In the genomic region with DNA sequence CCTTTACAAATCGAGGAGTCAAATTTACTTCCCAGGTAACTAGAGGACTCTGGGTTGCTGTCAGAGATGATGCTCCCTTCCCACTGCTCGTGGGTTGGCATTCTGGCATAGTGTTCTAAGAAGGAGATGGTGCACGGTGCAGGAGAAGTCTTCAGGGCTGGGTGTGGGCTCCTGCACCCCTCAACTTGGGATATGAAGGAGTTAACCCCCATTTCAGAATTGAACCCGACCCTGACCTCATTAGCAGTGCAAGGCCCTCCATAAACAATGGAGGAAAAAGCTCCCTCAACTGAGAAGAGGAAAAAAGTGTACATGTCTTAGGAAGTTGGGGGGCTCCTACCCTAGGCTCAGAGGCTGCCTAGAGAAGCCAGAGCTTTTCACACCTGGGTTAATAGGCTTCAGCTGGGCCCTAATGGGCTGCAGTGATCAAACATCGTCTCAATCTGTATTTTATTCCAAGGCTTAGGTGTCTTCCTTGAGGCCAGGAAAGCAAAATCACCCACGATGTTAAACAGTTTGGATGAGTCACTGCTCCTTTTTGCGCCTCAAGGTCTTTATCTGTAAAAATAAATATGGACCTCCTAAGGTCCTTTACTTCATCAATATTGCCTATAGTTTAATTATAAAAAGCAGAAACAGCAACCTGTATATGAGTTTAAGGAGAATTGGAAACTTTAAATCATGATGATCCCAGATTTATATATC, we compare ENCODE assay signal across 32 cellular contexts. TPM values are rescaled to one million over a fixed set of nuclear protein-coding genes. Genes with fewer than 3 reads are reported as not detected.
"Had no signal": no experiment of that assay in that cellular context is flagged by ENCODE, and none has a peak within 500 bp of the region (broad histone marks: within the 10 kb centered on the region; RNA-seq: fewer than 3 reads in every experiment).

No MANE protein-coding gene starts in this region.

- H3K27ac ChIP-seq: colonic mucosa, epithelial cell of prostate, parathyroid adenoma, right lobe of liver, thoracic aorta, upper lobe of left lung, vagina, VCaP had no signal

- H3K4me1 Mint-ChIP-seq: activated CD4-positive, alpha-beta T cell treated with anti-CD3 and anti-CD28 coated beads, Interleukin-2, amount 10 ng/mL, durations not matched to agents 24 days and 14 days had no signal

- H3K79me2 ChIP-seq: parathyroid adenoma had no signal

- H3K4me3 Mint-ChIP-seq: activated CD4-positive, alpha-beta memory T cell treated with anti-CD3 and anti-CD28 coated beads for 36 hours; activated CD4-positive, alpha-beta T cell treated with anti-CD3 and anti-CD28 coated beads, Interleukin-2, amount 10 ng/mL, durations not matched to agents 24 days and 14 days had no signal

- ATAC-seq: activated naive CD4-positive, alpha-beta T cell treated with anti-CD3 and anti-CD28 coated beads, Interleukin-2, amount 50 U/mL, for 72 hours; left cardiac atrium; left ventricle myocardium superior; right lobe of liver; stimulated activated naive CD8-positive, alpha-beta T cell treated with anti-CD3 and anti-CD28 coated beads, Interleukin-15, Interleukin-2, amounts not matched to agents 100 U/mL and 50 U/mL, for 24 hours had no signal

- H3K4me3 ChIP-seq: colonic mucosa, esophagus squamous epithelium, right lobe of liver, thoracic aorta, upper lobe of left lung, vagina had no signal

- FAIRE-seq: endometrium, islet of Langerhans, TTC549 had no signal

- DNase-seq: activated CD4-positive, alpha-beta memory T cell treated with anti-CD3 and anti-CD28 coated beads for 36 hours; activated CD4-positive, alpha-beta T cell treated with anti-CD3 and anti-CD28 coated beads, Interleukin-2, amount 10 ng/mL, durations not matched to agents 24 days and 14 days; activated CD4-positive, CD25-positive, alpha-beta regulatory T cell treated with anti-CD3 and anti-CD28 coated beads, Interleukin-2, amount 50 U/mL, for 72 hours; activated T-cell treated with anti-CD3 and anti-CD28 coated beads, Interleukin-2, amount 50 U/mL, for 48 hours; colonic mucosa; effector CD8-positive, alpha-beta T cell; esophagus squamous epithelium; foreskin melanocyte; left cardiac atrium; left ventricle myocardium superior; right lobe of liver; stimulated activated CD4-positive, alpha-beta T cell treated with anti-CD3 and anti-CD28 coated beads, Interleukin-2, amount 100 ng/mL, for 48 hours; stimulated activated naive CD8-positive, alpha-beta T cell treated with anti-CD3 and anti-CD28 coated beads, Interleukin-15, Interleukin-2, amounts not matched to agents 100 U/mL and 50 U/mL, for 24 hours; upper lobe of left lung had no signal

- H3K4me1 ChIP-seq: colonic mucosa, parathyroid adenoma had no signal

- H3K36me3 ChIP-seq: colonic mucosa, right lobe of liver, thoracic aorta, upper lobe of left lung, vagina had no signal

- H3K9ac ChIP-seq: parathyroid adenoma had no signal

- H2AFZ ChIP-seq: parathyroid adenoma had no signal

- H3K9me3 Mint-ChIP-seq: activated CD4-positive, alpha-beta memory T cell treated with anti-CD3 and anti-CD28 coated beads for 36 hours; activated T-helper 2 cell treated with anti-CD3 and anti-CD28 coated beads, Interferon-gamma antibody, Interleukin-2, Interleukin-4, amounts not matched to agents 10 μg/mL and 5 μg/mL and 100 μg/mL, durations not matched to agents 14 hours and 24 hours and 36 hours; nephron had no signal

- H3K27ac Mint-ChIP-seq: activated CD4-positive, alpha-beta memory T cell treated with anti-CD3 and anti-CD28 coated beads for 36 hours; activated CD4-positive, alpha-beta T cell treated with anti-CD3 and anti-CD28 coated beads, Interleukin-2, amount 10 ng/mL, durations not matched to agents 24 days and 14 days; activated T-helper 2 cell treated with anti-CD3 and anti-CD28 coated beads, Interferon-gamma antibody, Interleukin-2, Interleukin-4, amounts not matched to agents 10 μg/mL and 5 μg/mL and 100 μg/mL, durations not matched to agents 14 hours and 24 hours and 36 hours had no signal

- H3K9me3 ChIP-seq: colonic mucosa, esophagus squamous epithelium, right lobe of liver, thoracic aorta, upper lobe of left lung, vagina had no signal

RNA-seq across cellular contexts. Expression of gene TFAP2B, which starts 29.4 kb away (rescaled TPM):
- total RNA-seq: activated CD4-positive, alpha-beta memory T cell treated with anti-CD3 and anti-CD28 coated beads for 36 hours; activated CD4-positive, alpha-beta T cell treated with anti-CD3 and anti-CD28 coated beads, Interleukin-2, amount 10 ng/mL, durations not matched to agents 24 days and 14 days; activated CD8-positive, alpha-beta memory T cell treated with anti-CD3 and anti-CD28 coated beads for 36 hours; activated naive CD4-positive, alpha-beta T cell treated with anti-CD3 and anti-CD28 coated beads, Interleukin-2, amount 50 U/mL, for 72 hours; activated T-helper 2 cell treated with anti-CD3 and anti-CD28 coated beads, Interferon-gamma antibody, Interleukin-2, Interleukin-4, amounts not matched to agents 10 μg/mL and 5 μg/mL and 100 μg/mL, durations not matched to agents 14 hours and 24 hours and 36 hours; colonic mucosa; dermis microvascular lymphatic vessel endothelial cell; left cardiac atrium; left ventricle myocardium superior; lung microvascular endothelial cell; mucosa of gallbladder; pulmonary artery endothelial cell; right lobe of liver; skeletal muscle tissue; T-helper 1 cell treated with Interleukin-12 subunit alpha and Interleukin-12 subunit beta and Interleukin-4 antibody, amounts not matched to agents 30 ng/mL and 1 ng/mL, for 36 hours had no signal
